ENCODE assay signal across 8 cellular contexts in genomic region chr1:154182342-154183044, GRCh38. TPM values are rescaled to one million over a fixed set of nuclear protein-coding genes. Genes with fewer than 3 reads are reported as not detected.
DNase-seq lines count a peak whose midpoint lies in the region; ATAC-seq and TF ChIP-seq lines count a peak whose summit lies in the region.

No MANE protein-coding gene starts in this region.

- peaks cover 46% of the 10 kb centered on the region for H3K4me1 ChIP-seq in vagina

- intact Hi-C loops in left ventricle myocardium superior (cut with micrococcal nuclease) (loop anchor here (10.0 kb wide), 1 partner anchor 188 kb away; the partner anchor contains the start of gene RPS27), vagina (cut with DNase I) (loop anchor here (2.0 kb wide), 1 partner anchor 38 kb away; the partner anchor contains the start of gene UBAP2L)

- no peaks in the 10 kb centered on the region for H3K36me3 ChIP-seq in vagina

- peak overlapping the region; percentile 84 to 88 for H3K4me3 ChIP-seq in vagina

- no peaks in the 10 kb centered on the region for H3K27me3 ChIP-seq in vagina

- DNase-seq in DMS53 treated with DMSO at 0.1 percent for 48 hours (lab: John Stamatoyannopoulos, UW; ENCODE audit: unreplicated experiment) (peak; percentile 38), KG1 (lab: John Stamatoyannopoulos, UW) (peak; percentile 86), SW480 (ENCODE audit: low spot score) (peak; percentile 74), left ventricle myocardium superior (peak; percentile 78), pulmonary artery endothelial cell (ENCODE audit: low read depth, low spot score) (peak; percentile 47), vagina (ENCODE audit: extremely low spot score in 2 of 2) (no peak)

- TF ChIP-seq POLR2A in vagina (IDR thresholded peaks at IDR 0.05): no peak

- no peak for TF ChIP-seq CTCF in vagina (IDR thresholded peaks at IDR 0.05)

- H3K27ac ChIP-seq in adipose tissue (ENCODE audit: low read depth, low read length) (peak overlapping the region; percentile 70), vagina (peak overlapping the region; percentile 94)

- no peaks in the 10 kb centered on the region for H3K9me3 ChIP-seq in vagina

- peak; percentile 38 for ATAC-seq in GM21526 (IDR thresholded peaks at IDR 0.05; ENCODE audit: low FRiP score, unreplicated experiment)
- peak; percentile 66 for ATAC-seq in left ventricle myocardium superior

- 0% methylated on average over 33 to 36 of the region's 36 CpGs for WGBS in adipose tissue, 3 donors

RNA-seq across cellular contexts. Expression of gene TPM3, which starts 9.4 kb away (rescaled TPM):
- 100 to 1,000 TPM in 2 of 3 donors, 10 to 100 TPM in 1; 68.2 to 233 (median 184) TPM for polyA plus RNA-seq in adipose tissue
- total RNA-seq in left ventricle myocardium superior (77.1 TPM), pulmonary artery endothelial cell (575 and 1,000 TPM in 2 replicates), vagina (138 TPM)

RNA-seq across cellular contexts. Expression of gene CFAP141, which starts 23.6 kb away (rescaled TPM):
- polyA plus RNA-seq in adipose tissue: not detected
- total RNA-seq in left ventricle myocardium superior (not detected), pulmonary artery endothelial cell (not detected in 2 replicates), vagina (not detected)

RNA-seq across cellular contexts. Expression of gene NUP210L, which starts 27.6 kb away (rescaled TPM):
- polyA plus RNA-seq in adipose tissue: under 1 TPM in 1 of 3 donors, not detected in 2; 0.02 TPM
- total RNA-seq in left ventricle myocardium superior (0.27 TPM), pulmonary artery endothelial cell (0.07 and 0.11 TPM in 2 replicates), vagina (not detected)

RNA-seq across cellular contexts. Expression of gene UBAP2L, which starts 38.3 kb away (rescaled TPM):
- polyA plus RNA-seq in adipose tissue: 10 to 100 TPM; 35.8 to 70.9 (median 67.5) TPM
- total RNA-seq in left ventricle myocardium superior: 95.6 TPM
- 62.6 and 73.6 TPM in 2 replicates for total RNA-seq in pulmonary artery endothelial cell
- total RNA-seq in vagina: 75.9 TPM

Comparison
In these comparisons a context has a peak if more than half of its experiments do, and no peak if none do; other contexts are left out.
1. DNase-seq: peak in DMS53 treated with DMSO at 0.1 percent for 48 hours (single experiment), KG1 (single experiment), SW480 (single experiment), left ventricle myocardium superior (single experiment) and pulmonary artery endothelial cell (single experiment); none in vagina (0 of 2).